14 cellular contexts compared by ENCODE assay signal in the genomic region with DNA sequence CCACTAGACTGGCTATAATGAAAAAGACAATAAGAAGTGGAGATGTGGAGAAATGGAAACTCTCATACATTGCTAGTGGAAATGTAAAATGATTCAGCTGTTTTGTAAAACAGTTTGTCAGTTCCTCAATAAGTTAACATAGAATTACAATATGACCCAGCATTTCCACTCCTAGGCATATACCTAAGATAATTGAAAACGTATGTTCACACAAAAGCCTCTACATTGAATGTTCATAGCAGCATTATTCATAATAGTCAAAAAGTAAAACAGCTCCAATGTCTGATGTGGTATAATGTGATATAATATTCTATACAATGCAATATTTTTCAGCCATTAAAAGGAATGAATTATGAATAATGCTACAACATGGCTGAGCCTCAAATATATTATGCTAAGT. TPM values are rescaled to one million over a fixed set of nuclear protein-coding genes. Genes with fewer than 3 reads are reported as not detected.
DNase-seq lines count a peak whose midpoint lies in the region; ATAC-seq lines count a peak whose summit lies in the region.
"Had no signal": no experiment of that assay in that cellular context is flagged by ENCODE, and none has a peak within 500 bp of the region (broad histone marks: within the 10 kb centered on the region; RNA-seq: fewer than 3 reads in every experiment).

No MANE protein-coding gene starts in this region.

- peak in 1 of 2 donors; percentile 17 for ATAC-seq in activated T-cell treated with anti-CD3 and anti-CD28 coated beads, Interleukin-2, amount 50 U/mL, for 72 hours (replicated peaks in 1 of 2)
- ATAC-seq in stimulated activated naive CD8-positive, alpha-beta T cell treated with anti-CD3 and anti-CD28 coated beads, Interleukin-15, amount 100 ng/mL, for 72 hours = peak; percentile 40
- ATAC-seq in stimulated activated naive CD8-positive, alpha-beta T cell treated with anti-CD3 and anti-CD28 coated beads, Interleukin-15, Interleukin-2, amounts not matched to agents 100 U/mL and 50 U/mL, for 24 hours = no peak
- ATAC-seq in activated naive CD8-positive, alpha-beta T cell treated with anti-CD3 and anti-CD28 coated beads, Interleukin-2, amount 50 U/mL, for 24 hours = no peak
- ATAC-seq: CD8-positive, alpha-beta T cell; GM23338 had no signal

- peaks cover 5% of the 10 kb centered on the region for H3K4me1 Mint-ChIP-seq in activated T-cell treated with anti-CD3 and anti-CD28 coated beads, Interleukin-2, amount 50 U/mL, for 72 hours (ENCODE audit: low read depth)
- H3K4me1 Mint-ChIP-seq in stimulated activated naive CD8-positive, alpha-beta T cell treated with anti-CD3 and anti-CD28 coated beads, Interleukin-15, amount 100 ng/mL, for 72 hours = peaks cover 11% of the 10 kb centered on the region
- H3K4me1 Mint-ChIP-seq in activated naive CD8-positive, alpha-beta T cell treated with anti-CD3 and anti-CD28 coated beads, Interleukin-2, amount 50 U/mL, for 24 hours = peaks cover 31% of the 10 kb centered on the region

- H3K27me3 Mint-ChIP-seq in activated T-cell treated with anti-CD3 and anti-CD28 coated beads, Interleukin-2, amount 50 U/mL, for 72 hours (ENCODE audit: low read depth) = peaks cover 52% of the 10 kb centered on the region
- H3K27me3 Mint-ChIP-seq in stimulated activated naive CD8-positive, alpha-beta T cell treated with anti-CD3 and anti-CD28 coated beads, Interleukin-15, amount 100 ng/mL, for 72 hours = no peaks in the 10 kb centered on the region
- no peaks in the 10 kb centered on the region for H3K27me3 Mint-ChIP-seq in activated naive CD8-positive, alpha-beta T cell treated with anti-CD3 and anti-CD28 coated beads, Interleukin-2, amount 50 U/mL, for 24 hours

- peak overlapping the region; percentile 96 for H3K27ac Mint-ChIP-seq in activated T-cell treated with anti-CD3 and anti-CD28 coated beads, Interleukin-2, amount 50 U/mL, for 72 hours
- no peak overlapping the region for H3K27ac Mint-ChIP-seq in stimulated activated naive CD8-positive, alpha-beta T cell treated with anti-CD3 and anti-CD28 coated beads, Interleukin-15, amount 100 ng/mL, for 72 hours
- peak overlapping the region; percentile 68 for H3K27ac Mint-ChIP-seq in activated naive CD8-positive, alpha-beta T cell treated with anti-CD3 and anti-CD28 coated beads, Interleukin-2, amount 50 U/mL, for 24 hours
- H3K27ac Mint-ChIP-seq: CD8-positive, alpha-beta T cell; GM23338 had no signal

- no peak for DNase-seq in activated T-cell treated with anti-CD3 and anti-CD28 coated beads, Interleukin-2, amount 50 U/mL, for 72 hours
- no peak for DNase-seq in activated T-cell treated with anti-CD3 and anti-CD28 coated beads, Interleukin-2, amount 50 U/mL, for 48 hours
- no peak for DNase-seq in stimulated activated naive CD8-positive, alpha-beta T cell treated with anti-CD3 and anti-CD28 coated beads, Interleukin-15, amount 100 ng/mL, for 72 hours
- DNase-seq in stimulated activated naive CD8-positive, alpha-beta T cell treated with anti-CD3 and anti-CD28 coated beads, Interleukin-15, Interleukin-2, amounts not matched to agents 100 U/mL and 50 U/mL, for 24 hours = no peak
- no peak for DNase-seq in activated naive CD8-positive, alpha-beta T cell treated with anti-CD3 and anti-CD28 coated beads, Interleukin-2, amount 50 U/mL, for 24 hours
- DNase-seq in NCI-H187 treated with DMSO at 0.1 percent for 48 hours (lab: John Stamatoyannopoulos, UW) (no peak), retina (no peak), germinal center (ENCODE audit: low spot score) (no peak)
- DNase-seq: Calu3; CD8-positive, alpha-beta T cell; DMS79 treated with DMSO at 0.1 percent for 48 hours; GF-D8; HCEC 1CT had no signal

- H3K9me3 Mint-ChIP-seq in activated T-cell treated with anti-CD3 and anti-CD28 coated beads, Interleukin-2, amount 50 U/mL, for 72 hours = peaks cover 0 to 7% of the 10 kb centered on the region in 2 donors
- H3K9me3 Mint-ChIP-seq in stimulated activated naive CD8-positive, alpha-beta T cell treated with anti-CD3 and anti-CD28 coated beads, Interleukin-15, amount 100 ng/mL, for 72 hours = peaks cover 0 to 7% of the 10 kb centered on the region in 2 donors
- H3K9me3 Mint-ChIP-seq in activated naive CD8-positive, alpha-beta T cell treated with anti-CD3 and anti-CD28 coated beads, Interleukin-2, amount 50 U/mL, for 24 hours = peaks cover 3% of the 10 kb centered on the region

- peak overlapping the region in 1 of 2 donors; percentile 73 for H3K4me3 Mint-ChIP-seq in activated T-cell treated with anti-CD3 and anti-CD28 coated beads, Interleukin-2, amount 50 U/mL, for 72 hours
- no peak overlapping the region for H3K4me3 Mint-ChIP-seq in stimulated activated naive CD8-positive, alpha-beta T cell treated with anti-CD3 and anti-CD28 coated beads, Interleukin-15, amount 100 ng/mL, for 72 hours
- no peak overlapping the region for H3K4me3 Mint-ChIP-seq in activated naive CD8-positive, alpha-beta T cell treated with anti-CD3 and anti-CD28 coated beads, Interleukin-2, amount 50 U/mL, for 24 hours
- H3K4me3 Mint-ChIP-seq: CD8-positive, alpha-beta T cell; GM23338 had no signal

- H3K36me3 Mint-ChIP-seq in activated T-cell treated with anti-CD3 and anti-CD28 coated beads, Interleukin-2, amount 50 U/mL, for 72 hours (ENCODE audit: insufficient read depth in 2 of 2) = peaks cover 3 to 10% of the 10 kb centered on the region in 2 donors
- no peaks in the 10 kb centered on the region for H3K36me3 Mint-ChIP-seq in activated naive CD8-positive, alpha-beta T cell treated with anti-CD3 and anti-CD28 coated beads, Interleukin-2, amount 50 U/mL, for 24 hours (ENCODE audit: low read depth)
- H3K36me3 Mint-ChIP-seq: CD8-positive, alpha-beta T cell had no signal

RNA-seq across cellular contexts. Expression of a gene that starts 10.2 kb away (rescaled TPM):
- 1 to 10 TPM; 2.2 to 4.3 TPM for total RNA-seq in activated T-cell treated with anti-CD3 and anti-CD28 coated beads, Interleukin-2, amount 50 U/mL, for 72 hours

Comparison
In these comparisons a context has a peak if more than half of its experiments do, and no peak if none do; other contexts are left out.
1. H3K27ac Mint-ChIP-seq: peak in activated T-cell treated with anti-CD3 and anti-CD28 coated beads, Interleukin-2, amount 50 U/mL, for 72 hours (single experiment) and activated naive CD8-positive, alpha-beta T cell treated with anti-CD3 and anti-CD28 coated beads, Interleukin-2, amount 50 U/mL, for 24 hours (single experiment); none in stimulated activated naive CD8-positive, alpha-beta T cell treated with anti-CD3 and anti-CD28 coated beads, Interleukin-15, amount 100 ng/mL, for 72 hours (0 of 2).